In the genomic region with DNA sequence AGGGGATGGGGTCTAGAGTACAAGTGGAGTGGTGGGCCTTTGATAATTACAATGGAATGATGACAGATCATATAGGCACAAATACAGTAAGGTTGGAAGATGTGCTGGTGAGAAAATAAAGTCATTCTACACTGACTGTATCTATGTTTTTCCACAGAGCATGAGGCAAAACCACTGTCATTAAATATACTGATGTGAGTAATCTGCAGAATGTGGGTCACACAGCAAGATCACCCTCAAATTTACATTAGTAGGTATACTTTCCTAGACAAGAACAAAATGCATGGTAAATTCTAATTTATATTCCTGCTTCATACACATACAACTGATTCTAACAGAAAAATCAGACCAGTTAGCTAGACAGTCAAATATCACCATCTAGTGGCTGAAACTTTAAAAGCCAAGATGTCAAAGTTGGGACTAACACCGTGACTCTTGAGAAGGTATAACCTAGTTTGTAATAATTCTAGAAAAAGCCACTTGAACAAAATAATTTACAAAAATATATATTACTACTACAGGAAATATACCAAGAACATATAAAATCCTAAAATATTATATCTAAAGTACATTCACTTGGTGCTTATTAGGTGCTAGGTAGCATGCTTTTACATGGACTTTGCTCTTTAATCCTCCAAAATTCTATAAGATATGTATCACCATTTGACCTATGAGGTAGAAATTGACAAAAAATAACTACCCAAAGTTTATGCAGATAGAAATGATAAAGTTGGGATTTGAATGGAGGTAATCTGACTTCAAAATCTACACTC, we compare ENCODE assay signal across 9 cellular contexts. TPM values are rescaled to one million over a fixed set of nuclear protein-coding genes. Genes with fewer than 3 reads are reported as not detected.
DNase-seq lines count a peak whose midpoint lies in the region; ATAC-seq lines count a peak whose summit lies in the region.
"Had no signal": no experiment of that assay in that cellular context is flagged by ENCODE, and none has a peak within 500 bp of the region (broad histone marks: within the 10 kb centered on the region; RNA-seq: fewer than 3 reads in every experiment).

No MANE protein-coding gene starts in this region.

- H3K9ac ChIP-seq in mesenchymal stem cell (ENCODE audit: low read length), result peak overlapping the region; percentile 13

- ATAC-seq in GM18907 (IDR thresholded peaks at IDR 0.05; ENCODE audit: unreplicated experiment), result peak; percentile 76
- peak; percentile 61 for ATAC-seq in HG03571 (IDR thresholded peaks at IDR 0.05; ENCODE audit: unreplicated experiment)

- H2AK5ac ChIP-seq in mesenchymal stem cell (ENCODE audit: low read length, severe bottlenecking), result no peak overlapping the region

- no CpG with 5 or more reads among the region's 1 CpG for WGBS in mesenchymal stem cell

- H3K4me3 Mint-ChIP-seq in CD4-positive, alpha-beta memory T cell, result no peak overlapping the region
- H3K4me3 Mint-ChIP-seq: T-helper 1 cell treated with Interleukin-12 subunit alpha and Interleukin-12 subunit beta and Interleukin-4 antibody, amounts not matched to agents 30 μg/mL and 1 μg/mL, for 36 hours had no signal

- H3K36me3 ChIP-seq in CD4-positive, alpha-beta memory T cell (ENCODE audit: insufficient read depth, low read length), result peaks cover 4% of the 10 kb centered on the region
- H3K36me3 ChIP-seq in mesenchymal stem cell (ENCODE audit: control insufficient read depth in 1 of 2, insufficient read depth in 2 of 2, low read depth in 1 of 2, low read length in 2 of 2), result peaks cover under 1 to 19% of the 10 kb centered on the region in 2 experiments

- CTCF ChIA-PET in CD4-positive, alpha-beta memory T cell (lab: Charles Lee; ENCODE audit: partially characterized antibody), result interaction anchor here (1.1 to 4.4 kb wide), 8 partner anchors 10 to 1158 kb away, joined by 3 to 28 read pairs (median 5); no protein-coding TSS in a partner anchor

- no peak overlapping the region for H2BK5ac ChIP-seq in mesenchymal stem cell (ENCODE audit: low read depth, low read length, poor library complexity, severe bottlenecking)

- H3K4me3 ChIP-seq in CD4-positive, alpha-beta memory T cell (ENCODE audit: low read length in 2 of 2), result no peak overlapping the region
- no peak overlapping the region for H3K4me3 ChIP-seq in mesenchymal stem cell (ENCODE audit: insufficient read depth in 1 of 2, low read depth in 1 of 2, low read length in 2 of 2)

- H2AFZ ChIP-seq in mesenchymal stem cell (ENCODE audit: low read depth, low read length), result no peak overlapping the region

- H4K91ac ChIP-seq in mesenchymal stem cell (ENCODE audit: low read length), result no peak overlapping the region

- peaks cover 21% of the 10 kb centered on the region for H3K79me1 ChIP-seq in mesenchymal stem cell (replicated peaks; ENCODE audit: low read length, poor library complexity, severe bottlenecking)

- H3K9me3 ChIP-seq in CD4-positive, alpha-beta memory T cell (ENCODE audit: control insufficient read depth in 1 of 2, low read length in 2 of 2), result no peaks in the 10 kb centered on the region
- H3K9me3 ChIP-seq in mesenchymal stem cell (ENCODE audit: control insufficient read depth, low read length), result no peaks in the 10 kb centered on the region

- no peaks in the 10 kb centered on the region for H3K4me1 ChIP-seq in CD4-positive, alpha-beta memory T cell (ENCODE audit: insufficient read depth, low read length)
- peaks cover 2% of the 10 kb centered on the region for H3K4me1 ChIP-seq in mesenchymal stem cell (ENCODE audit: control insufficient read depth, insufficient read depth, low read depth, low read length)

- H3K36me3 Mint-ChIP-seq in CD4-positive, alpha-beta memory T cell, result peaks cover 28 to 33% of the 10 kb centered on the region in 2 donors

- H3K27ac Mint-ChIP-seq in CD4-positive, alpha-beta memory T cell, result peak overlapping the region in 3 of 7 donors; percentile 23 to 65 (median 24)
- H3K27ac Mint-ChIP-seq: T-helper 1 cell treated with Interleukin-12 subunit alpha and Interleukin-12 subunit beta and Interleukin-4 antibody, amounts not matched to agents 30 μg/mL and 1 μg/mL, for 36 hours had no signal

- H3K27me3 Mint-ChIP-seq in CD4-positive, alpha-beta memory T cell, result no peaks in the 10 kb centered on the region

- H3K4me2 ChIP-seq in mesenchymal stem cell (ENCODE audit: low read length, poor library complexity, severe bottlenecking), result no peak overlapping the region

- H3K18ac ChIP-seq in mesenchymal stem cell (ENCODE audit: low read depth in 1 of 2, low read length in 2 of 2), result no peak overlapping the region

- H3K14ac ChIP-seq in mesenchymal stem cell (ENCODE audit: low read length in 2 of 2), result no peak overlapping the region

- H3K23ac ChIP-seq in mesenchymal stem cell (ENCODE audit: low read length in 2 of 2), result no peak overlapping the region

- H4K8ac ChIP-seq in mesenchymal stem cell (ENCODE audit: low read length), result no peak overlapping the region

- POLR2A ChIA-PET in CD4-positive, alpha-beta memory T cell (lab: Charles Lee; ENCODE audit: partially characterized antibody), result no interaction called here

- DNase-seq in CD4-positive, alpha-beta memory T cell, result peak in 4 of 5 donors; percentile 51 to 62 (median 57)
- DNase-seq in OCI-M1 (lab: John Stamatoyannopoulos, UW) (peak; percentile 78), dedifferentiated amniotic fluid mesenchymal stem cell (ENCODE audit: extremely low spot score) (peak; percentile 69), mesenchymal stem cell (peak; percentile 72), GOT3 (lab: John Stamatoyannopoulos, UW) (no peak)
- no peak for DNase-seq in activated effector memory CD4-positive, alpha-beta T cell treated with Interleukin-2 at 50 U/mL for 16 hours

- H3K27me3 ChIP-seq in CD4-positive, alpha-beta memory T cell (ENCODE audit: insufficient read depth, low read length), result no peaks in the 10 kb centered on the region
- H3K27me3 ChIP-seq in mesenchymal stem cell (ENCODE audit: control insufficient read depth in 1 of 2, insufficient read depth in 1 of 2, low read length in 2 of 2), result no peaks in the 10 kb centered on the region

- no peak overlapping the region for H3K27ac ChIP-seq in CD4-positive, alpha-beta memory T cell (ENCODE audit: low read depth, low read length)
- H3K27ac ChIP-seq in mesenchymal stem cell (ENCODE audit: low read length, poor library complexity, severe bottlenecking), result no peak overlapping the region

- no peak overlapping the region for H3K4ac ChIP-seq in mesenchymal stem cell (ENCODE audit: low read depth in 1 of 2, low read length in 2 of 2)

- intact Hi-C loops in CD4-positive, alpha-beta memory T cell (cut with micrococcal nuclease), result loop anchor here (1.0 to 5.0 kb wide), 8 partner anchors 48 to 1157 kb away; no protein-coding TSS in a partner anchor

- peaks cover 0 to 10% (median 1%) of the 10 kb centered on the region in 8 donors for H3K9me3 Mint-ChIP-seq in CD4-positive, alpha-beta memory T cell

- H2BK120ac ChIP-seq in mesenchymal stem cell (ENCODE audit: low read depth, low read length), result no peak overlapping the region

- H2BK12ac ChIP-seq in mesenchymal stem cell (ENCODE audit: low read length in 2 of 2), result no peak overlapping the region

- H3K4me1 Mint-ChIP-seq in CD4-positive, alpha-beta memory T cell, result peaks cover 11 to 20% (median 17%) of the 10 kb centered on the region in 4 donors

- no peak overlapping the region for H2BK15ac ChIP-seq in mesenchymal stem cell (ENCODE audit: low read depth, poor library complexity, severe bottlenecking)

RNA-seq across cellular contexts. Expression of a gene that starts 19.5 kb away (rescaled TPM):
- total RNA-seq in CD4-positive, alpha-beta memory T cell, result 10 to 100 TPM; 15.2 to 16.2 TPM
- 10 to 100 TPM; 13.2 to 17.2 TPM for polyA plus RNA-seq in CD4-positive, alpha-beta memory T cell
- polyA plus RNA-seq in mesenchymal stem cell (2013, experiment 1 of 2), result 6.4 TPM
- 6.5 TPM for polyA plus RNA-seq in mesenchymal stem cell (2013, experiment 2 of 2)

RNA-seq across cellular contexts. Expression of a gene that starts 56.6 kb away (rescaled TPM):
- 10 to 100 TPM; 59.3 to 64.9 TPM for total RNA-seq in CD4-positive, alpha-beta memory T cell
- polyA plus RNA-seq in CD4-positive, alpha-beta memory T cell, result 100 to 1,000 TPM in 1 of 2 donors, 10 to 100 TPM in 1; 62.7 to 106 TPM
- 9.9 TPM for polyA plus RNA-seq in mesenchymal stem cell (2013, experiment 1 of 2)
- 10.4 TPM for polyA plus RNA-seq in mesenchymal stem cell (2013, experiment 2 of 2)

Comparison
In these comparisons a context has a peak if more than half of its experiments do, and no peak if none do; other contexts are left out.
1. DNase-seq: peak in CD4-positive, alpha-beta memory T cell (4 of 5), OCI-M1 (single experiment), dedifferentiated amniotic fluid mesenchymal stem cell (single experiment) and mesenchymal stem cell (single experiment); none in activated effector memory CD4-positive, alpha-beta T cell treated with Interleukin-2 at 50 U/mL for 16 hours (single experiment) and GOT3 (single experiment).